8 cellular contexts compared by ENCODE assay signal in genomic region chr22:50327711-50328019, GRCh38. TPM values are rescaled to one million over a fixed set of nuclear protein-coding genes. Genes with fewer than 3 reads are reported as not detected.
A peak's percentile ranks its signal among the peaks of the same experiment; 100 is the strongest.
DNase-seq lines count a peak whose midpoint lies in the region; ATAC-seq and TF ChIP-seq lines count a peak whose summit lies in the region.

No MANE protein-coding gene starts in this region.

- H3K27ac ChIP-seq in angular gyrus (ENCODE audit: low read depth, low read length) (peak overlapping the region; percentile 88), left lung (peak overlapping the region; percentile 93 to 95), temporal lobe (ENCODE audit: low read depth, low read length) (peak overlapping the region; percentile 87)

- no peak for ATAC-seq in left lung
- ATAC-seq in HG03378 (IDR thresholded peaks at IDR 0.05; ENCODE audit: unreplicated experiment), result no peak
- no peak for ATAC-seq in HG02938 (IDR thresholded peaks at IDR 0.05; ENCODE audit: unreplicated experiment)

- DNase-seq in T-helper 2 cell treated with Interferon-gamma antibody and Interleukin-4, amounts not matched to agents 5 μg/mL and 100 μg/mL, for 36 hours (ENCODE audit: low spot score), result no peak
- no peak for DNase-seq in T-helper 2 cell
- no peak for DNase-seq in left lung
- DNase-seq in NCI-H2081 (lab: John Stamatoyannopoulos, UW), result no peak

- H3K36me3 Mint-ChIP-seq in T-helper 2 cell treated with Interferon-gamma antibody and Interleukin-4, amounts not matched to agents 5 μg/mL and 100 μg/mL, for 36 hours (ENCODE audit: low read depth), result no peaks in the 10 kb centered on the region

- H3K36me3 ChIP-seq in left lung, result no peaks in the 10 kb centered on the region

- no peak for TF ChIP-seq CTCF in left lung (IDR thresholded peaks at IDR 0.05)

- intact Hi-C loops in left lung (cut with DNase I), result loop anchor here (10.0 kb wide), 1 partner anchor 53 kb away; the partner anchor contains the start of gene MAPK11 (in 2 of the 2)

- no peaks in the 10 kb centered on the region for H3K27me3 ChIP-seq in left lung

- peaks cover 5 to 28% of the 10 kb centered on the region in 2 donors for H3K4me1 ChIP-seq in left lung

- H3K4me1 Mint-ChIP-seq in T-helper 2 cell treated with Interferon-gamma antibody and Interleukin-4, amounts not matched to agents 5 μg/mL and 100 μg/mL, for 36 hours (ENCODE audit: low read depth), result peaks cover 5% of the 10 kb centered on the region

- no peaks in the 10 kb centered on the region for H3K9me3 ChIP-seq in left lung

- peak overlapping the region; percentile 84 for H3K27ac Mint-ChIP-seq in T-helper 2 cell treated with Interferon-gamma antibody and Interleukin-4, amounts not matched to agents 5 μg/mL and 100 μg/mL, for 36 hours

- peaks cover 20% of the 10 kb centered on the region for H3K27me3 Mint-ChIP-seq in T-helper 2 cell treated with Interferon-gamma antibody and Interleukin-4, amounts not matched to agents 5 μg/mL and 100 μg/mL, for 36 hours (ENCODE audit: low read depth)

- H3K9me3 Mint-ChIP-seq in T-helper 2 cell treated with Interferon-gamma antibody and Interleukin-4, amounts not matched to agents 5 μg/mL and 100 μg/mL, for 36 hours, result no peaks in the 10 kb centered on the region

- peak overlapping the region; percentile 64 to 79 for H3K4me3 ChIP-seq in left lung

- peak overlapping the region; percentile 83 for H3K4me3 Mint-ChIP-seq in T-helper 2 cell treated with Interferon-gamma antibody and Interleukin-4, amounts not matched to agents 5 μg/mL and 100 μg/mL, for 36 hours

RNA-seq across cellular contexts. Expression of gene DENND6B, which starts 0.9 kb away (rescaled TPM):
- 1 to 10 TPM; 7.3 to 8.2 TPM for total RNA-seq in left lung
- 17.2 TPM for total RNA-seq in temporal lobe

RNA-seq across cellular contexts. Expression of gene PPP6R2, which starts 15.5 kb away (rescaled TPM):
- total RNA-seq in left lung, result 10 to 100 TPM; 41.5 to 53.0 TPM
- 48.7 TPM for total RNA-seq in temporal lobe

RNA-seq across cellular contexts. Expression of gene PLXNB2, which starts 20.2 kb away (rescaled TPM):
- total RNA-seq in left lung, result 100 to 1,000 TPM; 237 to 391 TPM
- 52.4 TPM for total RNA-seq in temporal lobe

RNA-seq across cellular contexts. Expression of gene MAPK11, which starts 57.5 kb away (rescaled TPM):
- total RNA-seq in left lung, result 10 to 100 TPM; 10.3 to 15.1 TPM
- total RNA-seq in temporal lobe, result 16.0 TPM
